ENCODE assay signal across 21 cellular contexts in the genomic region with DNA sequence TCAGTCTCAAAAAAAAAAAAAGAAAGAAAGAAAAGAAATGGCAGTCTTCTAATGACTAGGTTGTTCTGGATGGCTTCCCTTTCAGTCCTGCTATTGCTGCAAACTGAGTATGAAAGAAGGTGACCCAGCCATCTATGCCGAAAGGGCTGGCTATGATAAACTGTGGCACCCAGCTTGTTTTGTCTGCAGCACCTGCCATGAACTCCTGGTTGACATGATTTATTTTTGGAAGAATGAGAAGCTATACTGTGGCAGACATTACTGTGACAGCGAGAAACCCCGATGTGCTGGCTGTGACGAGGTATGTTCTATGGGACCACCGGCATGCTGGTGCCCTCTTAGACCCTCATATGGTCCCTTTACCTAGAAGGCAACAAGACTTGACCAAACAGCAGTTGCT.
"Had no signal": no experiment of that assay in that cellular context is flagged by ENCODE, and none has a peak within 500 bp of the region (broad histone marks: within the 10 kb centered on the region; RNA-seq: fewer than 3 reads in every experiment).

No MANE protein-coding gene starts in this region.

- H3K4me3 ChIP-seq: adrenal gland, ascending aorta, colonic mucosa, dorsolateral prefrontal cortex, esophagus squamous epithelium, gastrocnemius medialis, left ventricle myocardium inferior, spleen, tibial artery had no signal

- DNase-seq: activated CD4-positive, alpha-beta memory T cell treated with anti-CD3 and anti-CD28 coated beads, Interleukin-2, amount 10 ng/mL, durations not matched to agents 7 days and 5 days; activated CD4-positive, alpha-beta T cell treated with anti-CD3 and anti-CD28 coated beads, Interleukin-2, amount 10 ng/mL, durations not matched to agents 24 days and 14 days; activated gamma-delta T cell treated with Interleukin-2 at 50 U/mL for 16 hours; adrenal gland; colonic mucosa; dorsolateral prefrontal cortex; endodermal cell; esophagus squamous epithelium; gastrocnemius medialis; hippocampal formation; left ventricle myocardium inferior; occipital lobe; retina; spleen; stimulated activated CD4-positive, alpha-beta T cell treated with anti-CD3 and anti-CD28 coated beads, Interleukin-4, amount 100 ng/mL, for 24 hours; tibial artery had no signal

- H3K27me3 Mint-ChIP-seq: activated CD4-positive, alpha-beta memory T cell treated with anti-CD3 and anti-CD28 coated beads, Interleukin-2, amount 10 ng/mL, durations not matched to agents 7 days and 5 days; activated CD4-positive, alpha-beta T cell treated with anti-CD3 and anti-CD28 coated beads, Interleukin-2, amount 10 ng/mL, durations not matched to agents 24 days and 14 days; activated naive CD4-positive, alpha-beta T cell treated with anti-CD3 and anti-CD28 coated beads, Interleukin-2, amount 50 U/mL, for 24 hours; central memory CD8-positive, alpha-beta T cell; stimulated activated naive CD8-positive, alpha-beta T cell treated with anti-CD3 and anti-CD28 coated beads, Interleukin-15, Interleukin-2, amounts not matched to agents 100 ng/mL and 50 ng/mL, for 24 hours had no signal

- H3K9me3 Mint-ChIP-seq: activated CD4-positive, alpha-beta memory T cell treated with anti-CD3 and anti-CD28 coated beads, Interleukin-2, amount 10 ng/mL, durations not matched to agents 7 days and 5 days; activated CD4-positive, alpha-beta T cell treated with anti-CD3 and anti-CD28 coated beads, Interleukin-2, amount 10 ng/mL, durations not matched to agents 24 days and 14 days; activated naive CD4-positive, alpha-beta T cell treated with anti-CD3 and anti-CD28 coated beads, Interleukin-2, amount 50 U/mL, for 24 hours; central memory CD8-positive, alpha-beta T cell; endodermal cell; stimulated activated naive CD8-positive, alpha-beta T cell treated with anti-CD3 and anti-CD28 coated beads, Interleukin-15, Interleukin-2, amounts not matched to agents 100 ng/mL and 50 ng/mL, for 24 hours had no signal

- H3K36me3 ChIP-seq: adrenal gland, gastrocnemius medialis had no signal

- H3K27ac ChIP-seq: adrenal gland, ascending aorta, colonic mucosa, dorsolateral prefrontal cortex, esophagus squamous epithelium, gastrocnemius medialis, left ventricle myocardium inferior, spleen, tibial artery had no signal

- ATAC-seq: gastrocnemius medialis had no signal

- H3K4me1 ChIP-seq: adrenal gland, colonic mucosa, esophagus squamous epithelium, gastrocnemius medialis, left ventricle myocardium inferior, spleen had no signal

- H3K4me3 Mint-ChIP-seq: activated CD4-positive, alpha-beta memory T cell treated with anti-CD3 and anti-CD28 coated beads, Interleukin-2, amount 10 ng/mL, durations not matched to agents 7 days and 5 days; activated CD4-positive, alpha-beta T cell treated with anti-CD3 and anti-CD28 coated beads, Interleukin-2, amount 10 ng/mL, durations not matched to agents 24 days and 14 days; activated naive CD4-positive, alpha-beta T cell treated with anti-CD3 and anti-CD28 coated beads, Interleukin-2, amount 50 U/mL, for 24 hours; central memory CD8-positive, alpha-beta T cell; endodermal cell; neural crest cell; stimulated activated naive CD8-positive, alpha-beta T cell treated with anti-CD3 and anti-CD28 coated beads, Interleukin-15, Interleukin-2, amounts not matched to agents 100 ng/mL and 50 ng/mL, for 24 hours had no signal

- H3K9me3 ChIP-seq: adrenal gland, ascending aorta, colonic mucosa, esophagus squamous epithelium, gastrocnemius medialis, left ventricle myocardium inferior, spleen, tibial artery had no signal

- H3K27me3 ChIP-seq: adrenal gland, ascending aorta, colonic mucosa, dorsolateral prefrontal cortex, esophagus squamous epithelium, gastrocnemius medialis, spleen, tibial artery had no signal

- H3K27ac Mint-ChIP-seq: activated CD4-positive, alpha-beta memory T cell treated with anti-CD3 and anti-CD28 coated beads, Interleukin-2, amount 10 ng/mL, durations not matched to agents 7 days and 5 days; activated CD4-positive, alpha-beta T cell treated with anti-CD3 and anti-CD28 coated beads, Interleukin-2, amount 10 ng/mL, durations not matched to agents 24 days and 14 days; activated naive CD4-positive, alpha-beta T cell treated with anti-CD3 and anti-CD28 coated beads, Interleukin-2, amount 50 U/mL, for 24 hours; endodermal cell; stimulated activated naive CD8-positive, alpha-beta T cell treated with anti-CD3 and anti-CD28 coated beads, Interleukin-15, Interleukin-2, amounts not matched to agents 100 ng/mL and 50 ng/mL, for 24 hours had no signal

- H3K4me1 Mint-ChIP-seq: endodermal cell, neural crest cell had no signal
